ENCODE assay signal across 10 cellular contexts in genomic region chr12:47900480-47901129, GRCh38. TPM values are rescaled to one million over a fixed set of nuclear protein-coding genes. Genes with fewer than 3 reads are reported as not detected.
DNase-seq lines count a peak whose midpoint lies in the region; ATAC-seq and TF ChIP-seq lines count a peak whose summit lies in the region.
"Had no signal": no experiment of that assay in that cellular context is flagged by ENCODE, and none has a peak within 500 bp of the region (broad histone marks: within the 10 kb centered on the region; RNA-seq: fewer than 3 reads in every experiment).

No MANE protein-coding gene starts in this region.

- H4K91ac ChIP-seq in trophoblast cell (ENCODE audit: low read depth, low read length): no peak overlapping the region

- H2BK120ac ChIP-seq in trophoblast cell (ENCODE audit: insufficient read depth, low read length, poor library complexity): no peak overlapping the region

- DNase-seq in NCI-H82 (lab: John Stamatoyannopoulos, UW): peak; percentile 26
- DNase-seq in NCI-H82 treated with DMSO at 0.1 percent for 48 hours (lab: John Stamatoyannopoulos, UW; ENCODE audit: unreplicated experiment): no peak
- peak; percentile 27 to 37 for DNase-seq in Kasumi-1 (lab: John Stamatoyannopoulos, UW)
- DNase-seq in breast epithelium (ENCODE audit: low spot score in 2 of 2): peak; percentile 57 to 80
- peak; percentile 81 to 88 for DNase-seq in trophoblast cell
- no peak for DNase-seq in DMS79 (lab: John Stamatoyannopoulos, UW)
- DNase-seq in substantia nigra (lab: John Stamatoyannopoulos, UW): no peak
- DNase-seq: C1 segment of cervical spinal cord had no signal

- H4K8ac ChIP-seq in trophoblast cell (ENCODE audit: low read depth, low read length): no peak overlapping the region

- H3K9me3 ChIP-seq in breast epithelium (no peaks in the 10 kb centered on the region), trophoblast cell (ENCODE audit: insufficient read depth, low read depth, low read length) (peaks cover 2% of the 10 kb centered on the region)
- H3K9me3 ChIP-seq: pancreas had no signal

- no peak overlapping the region for H3K18ac ChIP-seq in trophoblast cell (ENCODE audit: low read length)

- H3K4me3 ChIP-seq in breast epithelium: peak overlapping the region in 2 of 3 donors; percentile 60 to 76
- H3K4me3 ChIP-seq in trophoblast cell (ENCODE audit: low read depth, low read length): no peak overlapping the region
- H3K4me3 ChIP-seq: pancreas had no signal

- peaks cover 3% of the 10 kb centered on the region for H3K79me1 ChIP-seq in trophoblast cell (ENCODE audit: low read length)

- no peak overlapping the region for H3K23ac ChIP-seq in trophoblast cell (ENCODE audit: low read length)

- H3K27me3 ChIP-seq in breast epithelium (no peaks in the 10 kb centered on the region), trophoblast cell (ENCODE audit: insufficient read depth, low read length) (peaks cover 9% of the 10 kb centered on the region)
- H3K27me3 ChIP-seq: pancreas had no signal

- H3K27ac ChIP-seq in breast epithelium: peak overlapping the region; percentile 76 to 84
- no peak overlapping the region for H3K27ac ChIP-seq in trophoblast cell (ENCODE audit: low read depth, low read length)
- H3K27ac ChIP-seq in substantia nigra (ENCODE audit: low read depth, low read length, poor library complexity, severe bottlenecking): no peak overlapping the region
- H3K27ac ChIP-seq: pancreas had no signal

- H3K4me1 ChIP-seq in breast epithelium (peaks cover 4 to 27% of the 10 kb centered on the region in 2 donors), trophoblast cell (ENCODE audit: control insufficient read depth in 1 of 2, insufficient read depth in 2 of 2, low read length in 2 of 2) (peaks cover 8 to 30% of the 10 kb centered on the region in 2 experiments)

- no peak overlapping the region for H3K4ac ChIP-seq in trophoblast cell (ENCODE audit: low read depth, low read length)

- no peak overlapping the region for H3K9ac ChIP-seq in trophoblast cell (ENCODE audit: low read length)

- H3K36me3 ChIP-seq in breast epithelium (no peaks in the 10 kb centered on the region), trophoblast cell (ENCODE audit: control insufficient read depth in 1 of 2, insufficient read depth in 2 of 2, low read length in 2 of 2) (no peaks in the 10 kb centered on the region)
- H3K36me3 ChIP-seq: pancreas had no signal

- H3K14ac ChIP-seq in trophoblast cell (ENCODE audit: low read length): no peak overlapping the region

- no peak overlapping the region for H2BK12ac ChIP-seq in trophoblast cell (ENCODE audit: low read length)

- intact Hi-C loops in breast epithelium (cut with DNase I; ENCODE audit: low total_unique reads): loop anchor here (10.0 kb wide), 1 partner anchor 54 kb away; no protein-coding TSS in a partner anchor

- ATAC-seq in HG03039 (IDR thresholded peaks at IDR 0.05; ENCODE audit: unreplicated experiment): no peak

- TF ChIP-seq CTCF in breast epithelium (IDR thresholded peaks at IDR 0.05): peak; percentile 30 to 55 (median 33)

- no peak overlapping the region for H2AK5ac ChIP-seq in trophoblast cell (ENCODE audit: low read length)

- no peak for TF ChIP-seq POLR2A in breast epithelium (IDR thresholded peaks at IDR 0.05)

- no CpG with 5 or more reads among the region's 7 CpGs for WGBS in trophoblast cell (ENCODE audit: extremely low coverage, insufficient coverage, insufficient read length)

- no peaks in the 10 kb centered on the region for H3K79me2 ChIP-seq in trophoblast cell (ENCODE audit: control insufficient read depth, insufficient read depth, low read length, poor library complexity)

- no peak overlapping the region for H4K12ac ChIP-seq in trophoblast cell (ENCODE audit: low read depth, low read length)

- no peak overlapping the region for H2AFZ ChIP-seq in trophoblast cell (ENCODE audit: insufficient read depth, low read length, poor library complexity)

- H3K4me2 ChIP-seq in trophoblast cell (ENCODE audit: low read length): no peak overlapping the region

- H2BK5ac ChIP-seq in trophoblast cell (ENCODE audit: low read depth, low read length, poor library complexity): no peak overlapping the region

RNA-seq across cellular contexts. Expression of gene VDR, which starts 4.2 kb away (rescaled TPM):
- total RNA-seq in breast epithelium: 10 to 100 TPM in 2 of 3 donors, 1 to 10 TPM in 1; 1.6 to 41.7 (median 16.1) TPM
- polyA plus RNA-seq in trophoblast cell (2013): 0.56 and 0.60 TPM in 2 replicates

Comparison
In these comparisons a context has a peak if more than half of its experiments do, and no peak if none do; other contexts are left out.
1. DNase-seq: peak in NCI-H82 (single experiment), Kasumi-1 (2 of 2), breast epithelium (2 of 2) and trophoblast cell (2 of 2); none in NCI-H82 treated with DMSO at 0.1 percent for 48 hours (single experiment), DMS79 (single experiment) and substantia nigra (0 of 49).
2. H3K27ac ChIP-seq: peak in breast epithelium (2 of 2); none in trophoblast cell (single experiment) and substantia nigra (single experiment).